Comparison of ENCODE assay signal across 20 cellular contexts in genomic region chr5:123617561-123617960, GRCh38.
"Had no signal": no experiment of that assay in that cellular context is flagged by ENCODE, and none has a peak within 500 bp of the region (broad histone marks: within the 10 kb centered on the region; RNA-seq: fewer than 3 reads in every experiment).

No MANE protein-coding gene starts in this region.

- ATAC-seq: SK-N-SH treated with all-trans-retinoic acid at 6 μM for 48 hours had no signal

- FAIRE-seq: HTR-8/SVneo, RCC 7860 had no signal

- DNase-seq: KBM-7, MV-4-11, NCI-H1048, NCI-H1105 treated with DMSO at 0.1 percent for 48 hours, NCI-H1417 treated with DMSO at 0.1 percent for 48 hours, NCI-H146, NCI-H1694 treated with DMSO at 0.1 percent for 48 hours, NCI-H1930, NCI-H2081, NCI-H2107, NCI-H2227 treated with DMSO at 0.1 percent for 48 hours, NCI-H524, NCI-H69, NCI-H774, SHP77, T-helper 1 cell had no signal

- H3K27ac ChIP-seq: RWPE1 had no signal
